Comparison of ENCODE assay signal across 11 cellular contexts in genomic region chr17:48194097-48194550, GRCh38.
A peak's percentile ranks its signal among the peaks of the same experiment; 100 is the strongest.
DNase-seq lines count a peak whose midpoint lies in the region; ATAC-seq and TF ChIP-seq lines count a peak whose summit lies in the region.
"Had no signal": no experiment of that assay in that cellular context is flagged by ENCODE, and none has a peak within 500 bp of the region (broad histone marks: within the 10 kb centered on the region; RNA-seq: fewer than 3 reads in every experiment).

No MANE protein-coding gene starts in this region.

- intact Hi-C loops in PC-9 (cut with micrococcal nuclease; ENCODE audit: unreplicated experiment) = no loop called here
- intact Hi-C loops in psoas muscle (cut with DNase I) = no loop called here
- intact Hi-C loops in Calu3 (cut with micrococcal nuclease; ENCODE audit: unreplicated experiment) = no loop called here

- H3K27me3 ChIP-seq in GM23248 (replicated peaks; ENCODE audit: insufficient read depth) (peaks cover 68% of the 10 kb centered on the region), PC-9 (ENCODE audit: insufficient read depth, low read depth) (no peaks in the 10 kb centered on the region), psoas muscle (ENCODE audit: insufficient read depth in 3 of 3, low read length in 2 of 3) (peaks cover 0 to 55% (median 12%) of the 10 kb centered on the region in 3 donors)

- no peaks in the 10 kb centered on the region for H3K9me3 ChIP-seq in GM23248 (ENCODE audit: low read depth)
- H3K9me3 ChIP-seq in PC-9 (ENCODE audit: insufficient read depth, low read depth) = no peaks in the 10 kb centered on the region
- H3K9me3 ChIP-seq in psoas muscle = no peaks in the 10 kb centered on the region

- H3K27ac Mint-ChIP-seq in Calu3 (ENCODE audit: unreplicated experiment) = no peak overlapping the region

- H3F3A ChIP-seq in GM23248 (ENCODE audit: insufficient read depth) = no peaks in the 10 kb centered on the region
- no peaks in the 10 kb centered on the region for H3F3A ChIP-seq in PC-9 (ENCODE audit: insufficient read depth, low read depth)

- ATAC-seq in GM18873 (IDR thresholded peaks at IDR 0.05; ENCODE audit: low FRiP score, unreplicated experiment) (no peak), psoas muscle (no peak)
- ATAC-seq: left ventricle myocardium superior had no signal

- H3K4me2 ChIP-seq in GM23248 (ENCODE audit: unreplicated experiment) (no peak overlapping the region), PC-9 (no peak overlapping the region)

- H3K27ac ChIP-seq in GM23248 (no peak overlapping the region), PC-9 (no peak overlapping the region), psoas muscle (no peak overlapping the region)

- H3K36me3 ChIP-seq in GM23248 (ENCODE audit: low read depth) (no peaks in the 10 kb centered on the region), PC-9 (ENCODE audit: low read depth) (no peaks in the 10 kb centered on the region), psoas muscle (ENCODE audit: insufficient read depth in 1 of 2, low read depth in 1 of 2) (no peaks in the 10 kb centered on the region)

- no peaks in the 10 kb centered on the region for H3K9me3 Mint-ChIP-seq in Calu3 (ENCODE audit: low read depth, unreplicated experiment)

- H3K4me1 Mint-ChIP-seq in Calu3 (ENCODE audit: low read depth, unreplicated experiment) = peaks cover 6% of the 10 kb centered on the region

- POLR2A ChIA-PET in PC-9 (lab: Charles Lee; ENCODE audit: unreplicated experiment) = no interaction called here

- H3K4me1 ChIP-seq in GM23248 (ENCODE audit: insufficient read depth) (no peaks in the 10 kb centered on the region), PC-9 (replicated peaks; ENCODE audit: insufficient read depth) (peaks cover 7% of the 10 kb centered on the region; the same call in 1 of the 2 replicates), psoas muscle (no peaks in the 10 kb centered on the region)

- H3K79me2 ChIP-seq in GM23248 (ENCODE audit: insufficient read depth) (no peaks in the 10 kb centered on the region), PC-9 (ENCODE audit: low read depth) (no peaks in the 10 kb centered on the region)

- H3K9ac ChIP-seq in GM23248 = no peak overlapping the region

- H3K9me2 ChIP-seq in GM23248 (ENCODE audit: insufficient read depth) (no peaks in the 10 kb centered on the region), PC-9 (ENCODE audit: insufficient read depth) (no peaks in the 10 kb centered on the region; the same call in 1 of the 2 replicates)

- no peaks in the 10 kb centered on the region for H3K36me3 Mint-ChIP-seq in Calu3 (ENCODE audit: insufficient read depth, unreplicated experiment)

- in situ Hi-C loops in GM23248 (cut with MboI) = no loop called here

- TF ChIP-seq CTCF in AG09309 (IDR thresholded peaks at IDR 0.05; ENCODE audit: control insufficient read depth, insufficient read depth, low read depth, low read length, missing control alignments) = no peak
- TF ChIP-seq CTCF in PC-9 (conservative IDR thresholded peaks at IDR 0.05) = no peak
- TF ChIP-seq CTCF in psoas muscle (IDR thresholded peaks at IDR 0.05) = no peak
- TF ChIP-seq CTCF in Calu3 (IDR thresholded peaks at IDR 0.05; ENCODE audit: unreplicated experiment) = no peak

- H2AFZ ChIP-seq in GM23248 (no peak overlapping the region), PC-9 (peak overlapping the region; percentile 15; the same call in 1 of the 2 replicates)

- H3K4me3 Mint-ChIP-seq in Calu3 (ENCODE audit: low read depth, unreplicated experiment) = no peak overlapping the region

- 27 to 31% methylated on average over 5 of the region's 5 CpGs for WGBS in GM23248 (ENCODE audit: low coverage in 1 of 2, low lambda C conversion rate in 2 of 2, missing lambda C conversion rate in 2 of 2), 2 experiments
- 38 to 43% (median 43%) methylated on average over 5 of the region's 5 CpGs for WGBS in psoas muscle, 3 donors

- DNase-seq in AG09309 (ENCODE audit: low read depth) = peak; percentile 37
- peak; percentile 42 for DNase-seq in GM23248
- no peak for DNase-seq in PC-9
- DNase-seq in fibroblast of peridontal ligament (ENCODE audit: extremely low read depth) = peak; percentile 10
- no peak for DNase-seq in psoas muscle
- no peak for DNase-seq in HK-2 (ENCODE audit: unreplicated experiment)
- no peak for DNase-seq in Calu3
- DNase-seq: KG1; left ventricle myocardium superior; stimulated activated CD4-positive, alpha-beta T cell treated with anti-CD3 and anti-CD28 coated beads, Interleukin-4, amount 100 ng/mL, for 1 hour had no signal

- H4K20me1 ChIP-seq in GM23248 (ENCODE audit: insufficient read depth) = no peaks in the 10 kb centered on the region
- H4K20me1 ChIP-seq in PC-9 (ENCODE audit: insufficient read depth) = no peaks in the 10 kb centered on the region

- CTCF ChIA-PET in PC-9 (lab: Charles Lee) (no interaction called here), Calu3 (lab: Charles Lee) (no interaction called here)

- BruUV-seq in PC-9 (replicated peaks; lab: Mats Ljungman, UMichigan) (no TSS peak), Calu3 (replicated peaks; lab: Mats Ljungman, UMichigan) (no TSS peak)

- H3K4me3 ChIP-seq in AG09309 (ENCODE audit: control insufficient read depth, low read depth, low read length) = no peak overlapping the region
- H3K4me3 ChIP-seq in GM23248 = no peak overlapping the region
- no peak overlapping the region for H3K4me3 ChIP-seq in PC-9
- no peak overlapping the region for H3K4me3 ChIP-seq in psoas muscle

- no peaks in the 10 kb centered on the region for H3K27me3 Mint-ChIP-seq in Calu3 (ENCODE audit: unreplicated experiment)

Comparison
In these comparisons a context has a peak if more than half of its experiments do, and no peak if none do; other contexts are left out.
1. DNase-seq: peak in AG09309 (single experiment), GM23248 (single experiment) and fibroblast of peridontal ligament (single experiment); none in PC-9 (0 of 2), psoas muscle (0 of 2), HK-2 (single experiment) and Calu3 (single experiment).